1 cellular context compared by ENCODE assay signal in the genomic region with DNA sequence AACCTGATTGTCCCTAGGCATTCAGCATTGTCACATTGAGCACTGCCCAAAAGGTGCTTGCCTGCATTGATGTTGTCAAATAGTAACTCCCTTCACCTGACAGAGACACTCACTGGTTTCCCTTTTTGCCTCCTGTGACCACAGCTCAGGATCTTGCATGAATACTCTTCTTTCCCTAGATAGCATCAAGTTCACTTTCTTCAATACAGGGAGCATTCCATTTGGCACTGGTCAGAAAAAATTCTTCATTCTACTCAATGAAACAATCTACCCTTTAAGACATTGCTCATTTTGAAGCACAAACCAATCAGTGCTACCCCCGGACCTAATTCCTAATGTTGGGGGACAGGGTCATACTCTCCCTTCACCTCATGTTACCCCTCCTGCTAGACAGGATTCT.
TF ChIP-seq lines count a peak whose summit lies in the region.

No MANE protein-coding gene starts in this region.

TF ChIP-seq in IMR-90, 13 proteins besides CTCF, POLR2A, EP300 and RAD21 (continued from another document):
- TF ChIP-seq RFX5 (IDR thresholded peaks at IDR 0.05; ENCODE audit: low read depth, low read length) (no peak), RCOR1 (IDR thresholded peaks at IDR 0.05; ENCODE audit: insufficient replicate concordance, low read length) (no peak), CHD1 (IDR thresholded peaks at IDR 0.05; ENCODE audit: low read depth, low read length) (no peak)
